In the genomic region with DNA sequence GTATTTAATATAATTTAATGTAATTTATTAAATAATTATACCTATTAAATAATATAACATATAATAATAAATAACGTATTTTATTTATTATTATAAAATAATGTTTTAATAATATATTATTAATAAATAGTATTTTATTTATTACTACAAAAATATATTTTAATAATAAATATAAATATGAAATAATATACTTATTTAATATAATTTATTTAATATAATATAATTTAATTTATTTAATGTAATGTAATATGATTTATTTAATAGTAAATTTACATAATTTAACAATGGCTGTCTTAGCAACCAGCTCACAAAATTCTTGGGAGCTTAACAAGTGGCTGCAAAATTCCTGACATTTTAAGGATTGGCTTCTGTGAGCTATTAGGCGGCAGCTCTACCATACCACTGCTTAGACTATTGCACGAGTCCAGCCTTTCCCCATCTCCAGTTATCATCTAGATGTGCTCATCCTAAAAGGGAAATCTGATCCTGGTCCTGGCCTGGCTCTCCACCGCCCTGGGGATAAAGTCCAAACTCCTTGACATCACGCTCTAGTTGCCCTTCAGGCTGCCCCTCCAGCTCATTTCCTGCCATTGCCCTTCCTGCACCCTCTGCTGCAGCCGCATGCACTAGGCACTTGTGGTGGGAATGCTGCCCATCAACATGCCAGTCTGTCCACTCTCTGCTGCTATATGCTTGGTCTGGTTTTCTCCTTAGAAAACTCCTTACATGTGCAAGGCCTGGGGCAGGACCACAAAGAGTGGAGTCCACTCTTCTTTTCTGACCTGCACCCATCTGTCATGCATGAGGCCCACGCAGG, we compare ENCODE assay signal across 1 cellular context.
TF ChIP-seq lines count a peak whose summit lies in the region.

No MANE protein-coding gene starts in this region.

TF ChIP-seq in HepG2, 621 proteins besides CTCF, POLR2A, EP300 and RAD21 (continued from another document and continues in another):
- TF ChIP-seq, protein P1, sequence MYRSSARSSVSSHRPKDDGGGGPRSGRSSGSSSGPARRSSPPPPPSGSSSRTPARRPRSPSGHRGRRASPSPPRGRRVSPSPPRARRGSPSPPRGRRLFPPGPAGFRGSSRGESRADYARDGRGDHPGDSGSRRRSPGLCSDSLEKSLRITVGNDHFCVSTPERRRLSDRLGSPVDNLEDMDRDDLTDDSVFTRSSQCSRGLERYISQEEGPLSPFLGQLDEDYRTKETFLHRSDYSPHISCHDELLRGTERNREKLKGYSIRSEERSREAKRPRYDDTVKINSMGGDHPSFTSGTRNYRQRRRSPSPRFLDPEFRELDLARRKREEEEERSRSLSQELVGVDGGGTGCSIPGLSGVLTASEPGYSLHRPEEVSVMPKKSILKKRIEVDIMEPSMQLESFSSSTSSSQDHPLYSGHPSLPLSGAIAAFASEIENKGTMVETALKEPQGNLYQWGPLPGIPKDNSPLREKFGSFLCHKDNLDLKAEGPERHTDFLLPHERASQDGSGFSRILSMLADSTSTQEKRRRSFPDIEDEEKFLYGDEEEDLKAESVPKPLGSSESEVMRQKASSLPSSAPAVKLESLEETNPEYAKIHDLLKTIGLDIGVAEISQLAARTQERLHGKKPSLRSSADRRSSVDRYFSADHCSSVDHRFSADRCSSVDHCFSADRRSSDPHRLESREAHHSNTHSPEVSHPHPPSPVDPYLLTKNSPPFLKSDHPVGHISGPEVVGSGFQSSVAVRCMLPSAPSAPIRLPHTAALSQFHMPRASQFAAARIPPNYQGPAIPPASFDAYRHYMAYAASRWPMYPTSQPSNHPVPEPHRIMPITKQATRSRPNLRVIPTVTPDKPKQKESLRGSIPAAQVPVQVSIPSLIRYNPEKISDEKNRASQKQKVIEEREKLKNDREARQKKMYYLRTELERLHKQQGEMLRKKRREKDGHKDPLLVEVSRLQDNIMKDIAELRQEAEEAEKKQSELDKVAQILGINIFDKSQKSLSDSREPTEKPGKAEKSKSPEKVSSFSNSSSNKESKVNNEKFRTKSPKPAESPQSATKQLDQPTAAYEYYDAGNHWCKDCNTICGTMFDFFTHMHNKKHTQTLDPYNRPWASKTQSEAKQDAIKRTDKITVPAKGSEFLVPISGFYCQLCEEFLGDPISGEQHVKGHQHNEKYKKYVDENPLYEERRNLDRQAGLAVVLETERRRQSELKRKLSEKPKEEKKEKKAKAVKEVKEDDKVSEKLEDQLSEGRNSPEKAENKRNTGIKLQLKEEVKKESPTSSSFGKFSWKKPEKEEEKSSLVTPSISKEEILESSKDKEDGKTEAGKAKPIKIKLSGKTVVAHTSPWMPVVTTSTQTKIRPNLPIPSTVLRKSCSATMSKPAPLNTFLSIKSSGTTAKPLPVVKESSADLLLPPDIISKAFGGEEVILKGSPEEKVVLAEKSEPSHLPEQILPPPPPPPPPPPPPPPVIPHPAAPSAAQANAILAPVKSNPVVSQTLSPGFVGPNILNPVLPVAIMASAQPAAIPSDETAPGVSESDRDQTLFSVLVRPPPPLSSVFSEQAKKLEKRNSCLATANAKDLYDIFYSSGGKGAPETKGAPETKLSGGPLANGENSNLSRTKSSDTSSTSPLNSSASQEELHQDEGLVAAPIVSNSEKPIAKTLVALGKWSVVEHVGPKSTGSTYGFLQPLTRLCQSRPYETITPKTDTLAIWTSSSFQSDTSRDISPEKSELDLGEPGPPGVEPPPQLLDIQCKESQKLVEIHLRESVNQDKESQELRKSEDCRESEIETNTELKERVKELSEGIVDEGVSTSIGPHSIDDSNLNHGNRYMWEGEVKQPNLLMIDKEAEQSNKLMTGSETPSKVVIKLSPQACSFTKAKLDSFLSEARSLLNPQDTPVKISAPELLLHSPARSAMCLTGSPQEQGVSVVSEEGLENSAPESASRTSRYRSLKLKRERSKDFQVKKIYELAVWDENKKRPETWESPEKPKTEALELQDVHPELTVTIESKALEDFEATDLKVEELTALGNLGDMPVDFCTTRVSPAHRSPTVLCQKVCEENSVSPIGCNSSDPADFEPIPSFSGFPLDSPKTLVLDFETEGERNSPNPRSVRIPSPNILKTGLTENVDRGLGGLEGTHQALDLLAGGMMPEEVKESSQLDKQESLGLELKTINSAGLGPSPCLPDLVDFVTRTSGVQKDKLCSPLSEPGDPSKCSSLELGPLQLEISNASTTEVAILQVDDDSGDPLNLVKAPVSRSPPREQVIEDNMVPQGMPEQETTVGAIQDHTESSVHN (CRISPR knock-in tag; IDR thresholded peaks at IDR 0.05) = no peak
- TF ChIP-seq, protein P2, sequence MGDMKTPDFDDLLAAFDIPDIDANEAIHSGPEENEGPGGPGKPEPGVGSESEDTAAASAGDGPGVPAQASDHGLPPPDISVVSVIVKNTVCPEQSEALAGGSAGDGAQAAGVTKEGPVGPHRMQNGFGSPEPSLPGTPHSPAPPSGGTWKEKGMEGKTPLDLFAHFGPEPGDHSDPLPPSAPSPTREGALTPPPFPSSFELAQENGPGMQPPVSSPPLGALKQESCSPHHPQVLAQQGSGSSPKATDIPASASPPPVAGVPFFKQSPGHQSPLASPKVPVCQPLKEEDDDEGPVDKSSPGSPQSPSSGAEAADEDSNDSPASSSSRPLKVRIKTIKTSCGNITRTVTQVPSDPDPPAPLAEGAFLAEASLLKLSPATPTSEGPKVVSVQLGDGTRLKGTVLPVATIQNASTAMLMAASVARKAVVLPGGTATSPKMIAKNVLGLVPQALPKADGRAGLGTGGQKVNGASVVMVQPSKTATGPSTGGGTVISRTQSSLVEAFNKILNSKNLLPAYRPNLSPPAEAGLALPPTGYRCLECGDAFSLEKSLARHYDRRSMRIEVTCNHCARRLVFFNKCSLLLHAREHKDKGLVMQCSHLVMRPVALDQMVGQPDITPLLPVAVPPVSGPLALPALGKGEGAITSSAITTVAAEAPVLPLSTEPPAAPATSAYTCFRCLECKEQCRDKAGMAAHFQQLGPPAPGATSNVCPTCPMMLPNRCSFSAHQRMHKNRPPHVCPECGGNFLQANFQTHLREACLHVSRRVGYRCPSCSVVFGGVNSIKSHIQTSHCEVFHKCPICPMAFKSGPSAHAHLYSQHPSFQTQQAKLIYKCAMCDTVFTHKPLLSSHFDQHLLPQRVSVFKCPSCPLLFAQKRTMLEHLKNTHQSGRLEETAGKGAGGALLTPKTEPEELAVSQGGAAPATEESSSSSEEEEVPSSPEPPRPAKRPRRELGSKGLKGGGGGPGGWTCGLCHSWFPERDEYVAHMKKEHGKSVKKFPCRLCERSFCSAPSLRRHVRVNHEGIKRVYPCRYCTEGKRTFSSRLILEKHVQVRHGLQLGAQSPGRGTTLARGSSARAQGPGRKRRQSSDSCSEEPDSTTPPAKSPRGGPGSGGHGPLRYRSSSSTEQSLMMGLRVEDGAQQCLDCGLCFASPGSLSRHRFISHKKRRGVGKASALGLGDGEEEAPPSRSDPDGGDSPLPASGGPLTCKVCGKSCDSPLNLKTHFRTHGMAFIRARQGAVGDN (CRISPR knock-in tag; IDR thresholded peaks at IDR 0.05) = peak; percentile 76
- TF ChIP-seq ZSCAN20 (CRISPR knock-in tag; IDR thresholded peaks at IDR 0.05; ENCODE audit: borderline replicate concordance) (no peak), ZNF781 (CRISPR knock-in tag; IDR thresholded peaks at IDR 0.05; ENCODE audit: borderline replicate concordance, not compliant biosample characterization) (no peak), MYC (CRISPR knock-in tag; IDR thresholded peaks at IDR 0.05; ENCODE audit: borderline replicate concordance) (no peak; the same call in 1 of the 2 replicates), CHD2 (IDR thresholded peaks at IDR 0.05; ENCODE audit: low read depth, low read length) (no peak), ZNF333 (CRISPR knock-in tag; IDR thresholded peaks at IDR 0.05; ENCODE audit: borderline replicate concordance) (no peak), SOX6 (IDR thresholded peaks at IDR 0.05) (no peak), SOX6 (CRISPR knock-in tag; IDR thresholded peaks at IDR 0.05) (no peak; the same call in 1 of the 2 replicates), ZNF839 (CRISPR knock-in tag; IDR thresholded peaks at IDR 0.05; ENCODE audit: borderline replicate concordance) (0 out of 2 replicates have a peak, but pooled peaks have one; percentile 50), FOSL2 (CRISPR knock-in tag; IDR thresholded peaks at IDR 0.05) (peak; percentile 48), ZNF143 (CRISPR knock-in tag; IDR thresholded peaks at IDR 0.05) (no peak), ZFAT (CRISPR knock-in tag; conservative IDR thresholded peaks at IDR 0.05) (no peak), TSC22D2 (CRISPR knock-in tag; IDR thresholded peaks at IDR 0.05; ENCODE audit: borderline replicate concordance) (no peak), ZNF569 (CRISPR knock-in tag; IDR thresholded peaks at IDR 0.05; ENCODE audit: borderline replicate concordance) (no peak), ZC3H4 (CRISPR knock-in tag; IDR thresholded peaks at IDR 0.05; ENCODE audit: borderline replicate concordance) (no peak), PAWR (CRISPR knock-in tag; IDR thresholded peaks at IDR 0.05; ENCODE audit: borderline replicate concordance) (no peak), BCL6 (CRISPR knock-in tag; IDR thresholded peaks at IDR 0.05) (no peak), SYNCRIP (IDR thresholded peaks at IDR 0.05; ENCODE audit: insufficient read depth, low read depth, low read length) (no peak), NFATC3 (CRISPR knock-in tag; IDR thresholded peaks at IDR 0.05) (no peak), ZNF7 (CRISPR knock-in tag; IDR thresholded peaks at IDR 0.05) (no peak), ZNF660 (CRISPR knock-in tag; IDR thresholded peaks at IDR 0.05; ENCODE audit: borderline replicate concordance, low read depth) (no peak), NFKB2 (CRISPR knock-in tag; IDR thresholded peaks at IDR 0.05; ENCODE audit: borderline replicate concordance) (no peak)
- TF ChIP-seq, protein P3, sequence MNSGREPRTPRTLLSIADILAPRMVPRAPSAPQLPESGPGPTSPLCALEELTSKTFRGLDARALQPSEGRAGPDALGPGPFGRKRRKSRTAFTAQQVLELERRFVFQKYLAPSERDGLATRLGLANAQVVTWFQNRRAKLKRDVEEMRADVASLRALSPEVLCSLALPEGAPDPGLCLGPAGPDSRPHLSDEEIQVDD (CRISPR knock-in tag; IDR thresholded peaks at IDR 0.05; ENCODE audit: borderline replicate concordance) = no peak
- TF ChIP-seq, protein P4, sequence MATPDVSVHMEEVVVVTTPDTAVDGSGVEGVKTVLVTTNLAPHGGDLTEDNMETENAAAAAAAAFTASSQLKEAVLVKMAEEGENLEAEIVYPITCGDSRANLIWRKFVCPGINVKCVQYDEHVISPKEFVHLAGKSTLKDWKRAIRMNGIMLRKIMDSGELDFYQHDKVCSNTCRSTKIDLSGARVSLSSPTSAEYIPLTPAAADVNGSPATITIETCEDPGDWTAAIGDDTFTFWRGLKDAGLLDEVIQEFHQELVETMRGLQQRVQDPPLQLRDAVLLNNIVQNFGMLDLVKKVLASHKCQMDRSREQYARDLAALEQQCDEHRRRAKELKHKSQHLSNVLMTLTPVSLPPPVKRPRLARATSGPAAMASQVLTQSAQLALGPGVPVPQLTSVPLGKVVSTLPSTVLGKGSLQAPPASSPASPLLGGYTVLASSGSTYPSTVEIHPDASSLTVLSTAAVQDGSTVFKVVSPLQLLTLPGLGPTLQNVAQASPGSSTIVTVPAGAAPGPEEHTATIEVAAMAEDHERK (CRISPR knock-in tag; IDR thresholded peaks at IDR 0.05; ENCODE audit: low read depth) = no peak
- TF ChIP-seq, protein P5, sequence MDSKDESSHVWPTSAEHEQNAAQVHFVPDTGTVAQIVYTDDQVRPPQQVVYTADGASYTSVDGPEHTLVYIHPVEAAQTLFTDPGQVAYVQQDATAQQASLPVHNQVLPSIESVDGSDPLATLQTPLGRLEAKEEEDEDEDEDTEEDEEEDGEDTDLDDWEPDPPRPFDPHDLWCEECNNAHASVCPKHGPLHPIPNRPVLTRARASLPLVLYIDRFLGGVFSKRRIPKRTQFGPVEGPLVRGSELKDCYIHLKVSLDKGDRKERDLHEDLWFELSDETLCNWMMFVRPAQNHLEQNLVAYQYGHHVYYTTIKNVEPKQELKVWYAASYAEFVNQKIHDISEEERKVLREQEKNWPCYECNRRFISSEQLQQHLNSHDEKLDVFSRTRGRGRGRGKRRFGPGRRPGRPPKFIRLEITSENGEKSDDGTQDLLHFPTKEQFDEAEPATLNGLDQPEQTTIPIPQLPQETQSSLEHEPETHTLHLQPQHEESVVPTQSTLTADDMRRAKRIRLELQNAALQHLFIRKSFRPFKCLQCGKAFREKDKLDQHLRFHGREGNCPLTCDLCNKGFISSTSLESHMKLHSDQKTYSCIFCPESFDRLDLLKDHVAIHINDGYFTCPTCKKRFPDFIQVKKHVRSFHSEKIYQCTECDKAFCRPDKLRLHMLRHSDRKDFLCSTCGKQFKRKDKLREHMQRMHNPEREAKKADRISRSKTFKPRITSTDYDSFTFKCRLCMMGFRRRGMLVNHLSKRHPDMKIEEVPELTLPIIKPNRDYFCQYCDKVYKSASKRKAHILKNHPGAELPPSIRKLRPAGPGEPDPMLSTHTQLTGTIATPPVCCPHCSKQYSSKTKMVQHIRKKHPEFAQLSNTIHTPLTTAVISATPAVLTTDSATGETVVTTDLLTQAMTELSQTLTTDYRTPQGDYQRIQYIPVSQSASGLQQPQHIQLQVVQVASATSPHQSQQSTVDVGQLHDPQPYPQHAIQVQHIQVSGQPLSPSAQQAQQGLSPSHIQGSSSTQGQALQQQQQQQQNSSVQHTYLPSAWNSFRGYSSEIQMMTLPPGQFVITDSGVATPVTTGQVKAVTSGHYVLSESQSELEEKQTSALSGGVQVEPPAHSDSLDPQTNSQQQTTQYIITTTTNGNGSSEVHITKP (CRISPR knock-in tag; IDR thresholded peaks at IDR 0.05; ENCODE audit: low read depth) = no peak
- TF ChIP-seq, protein P6, sequence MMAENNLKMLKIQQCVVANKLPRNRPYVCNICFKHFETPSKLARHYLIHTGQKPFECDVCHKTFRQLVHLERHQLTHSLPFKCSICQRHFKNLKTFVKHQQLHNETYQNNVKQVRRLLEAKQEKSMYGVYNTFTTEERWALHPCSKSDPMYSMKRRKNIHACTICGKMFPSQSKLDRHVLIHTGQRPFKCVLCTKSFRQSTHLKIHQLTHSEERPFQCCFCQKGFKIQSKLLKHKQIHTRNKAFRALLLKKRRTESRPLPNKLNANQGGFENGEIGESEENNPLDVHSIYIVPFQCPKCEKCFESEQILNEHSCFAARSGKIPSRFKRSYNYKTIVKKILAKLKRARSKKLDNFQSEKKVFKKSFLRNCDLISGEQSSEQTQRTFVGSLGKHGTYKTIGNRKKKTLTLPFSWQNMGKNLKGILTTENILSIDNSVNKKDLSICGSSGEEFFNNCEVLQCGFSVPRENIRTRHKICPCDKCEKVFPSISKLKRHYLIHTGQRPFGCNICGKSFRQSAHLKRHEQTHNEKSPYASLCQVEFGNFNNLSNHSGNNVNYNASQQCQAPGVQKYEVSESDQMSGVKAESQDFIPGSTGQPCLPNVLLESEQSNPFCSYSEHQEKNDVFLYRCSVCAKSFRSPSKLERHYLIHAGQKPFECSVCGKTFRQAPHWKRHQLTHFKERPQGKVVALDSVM (CRISPR knock-in tag; IDR thresholded peaks at IDR 0.05) = no peak
- TF ChIP-seq, protein P7, sequence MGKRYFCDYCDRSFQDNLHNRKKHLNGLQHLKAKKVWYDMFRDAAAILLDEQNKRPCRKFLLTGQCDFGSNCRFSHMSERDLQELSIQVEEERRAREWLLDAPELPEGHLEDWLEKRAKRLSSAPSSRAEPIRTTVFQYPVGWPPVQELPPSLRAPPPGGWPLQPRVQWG (CRISPR knock-in tag; IDR thresholded peaks at IDR 0.05; ENCODE audit: borderline replicate concordance, low read depth) = no peak
- TF ChIP-seq, protein P8, sequence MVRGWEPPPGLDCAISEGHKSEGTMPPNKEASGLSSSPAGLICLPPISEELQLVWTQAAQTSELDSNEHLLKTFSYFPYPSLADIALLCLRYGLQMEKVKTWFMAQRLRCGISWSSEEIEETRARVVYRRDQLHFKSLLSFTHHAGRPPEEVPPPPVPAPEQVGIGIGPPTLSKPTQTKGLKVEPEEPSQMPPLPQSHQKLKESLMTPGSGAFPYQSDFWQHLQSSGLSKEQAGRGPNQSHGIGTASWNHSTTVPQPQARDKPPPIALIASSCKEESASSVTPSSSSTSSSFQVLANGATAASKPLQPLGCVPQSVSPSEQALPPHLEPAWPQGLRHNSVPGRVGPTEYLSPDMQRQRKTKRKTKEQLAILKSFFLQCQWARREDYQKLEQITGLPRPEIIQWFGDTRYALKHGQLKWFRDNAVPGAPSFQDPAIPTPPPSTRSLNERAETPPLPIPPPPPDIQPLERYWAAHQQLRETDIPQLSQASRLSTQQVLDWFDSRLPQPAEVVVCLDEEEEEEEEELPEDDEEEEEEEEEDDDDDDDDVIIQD (CRISPR knock-in tag; IDR thresholded peaks at IDR 0.05; ENCODE audit: low read depth) = peak; percentile 69; the same call in 1 of the 2 replicates
